Comparison of ENCODE assay signal across 12 cellular contexts in the genomic region with DNA sequence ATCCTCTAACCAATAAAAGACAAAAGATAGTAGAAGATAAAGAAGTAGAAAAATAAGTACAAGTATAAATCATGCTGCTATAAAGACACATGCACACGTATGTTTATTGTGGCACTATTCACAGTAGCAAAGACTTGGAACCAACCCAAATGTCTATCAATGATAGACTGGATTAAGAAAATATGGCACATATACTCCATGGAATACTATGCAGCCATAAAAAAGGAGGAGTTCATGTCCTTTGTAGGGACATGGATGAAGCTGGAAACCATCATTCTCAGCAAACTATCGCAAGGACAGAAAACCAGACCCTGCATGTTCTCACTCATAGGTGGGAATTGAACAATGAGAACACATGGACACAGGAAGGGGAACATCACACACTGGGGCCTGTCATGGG. TPM values are rescaled to one million over a fixed set of nuclear protein-coding genes. Genes with fewer than 3 reads are reported as not detected.
"Had no signal": no experiment of that assay in that cellular context is flagged by ENCODE, and none has a peak within 500 bp of the region (broad histone marks: within the 10 kb centered on the region; RNA-seq: fewer than 3 reads in every experiment).

No MANE protein-coding gene starts in this region.

RNA-seq across cellular contexts. Expression of a gene that starts 10.4 kb away (rescaled TPM):
- total RNA-seq: myocyte had no signal

RNA-seq across cellular contexts. Expression of a gene that starts 45.2 kb away (rescaled TPM):
- total RNA-seq: left cardiac atrium, left colon, left ventricle myocardium inferior, left ventricle myocardium superior, lung microvascular endothelial cell, mesenteric fat pad, mesothelial cell of epicardium, mucosa of gallbladder, myocyte had no signal
- polyA plus RNA-seq: hepatocyte, immature natural killer cell, liver had no signal
